9 cellular contexts compared by ENCODE assay signal in genomic region chr2:10278029-10278762, GRCh38. TPM values are rescaled to one million over a fixed set of nuclear protein-coding genes. Genes with fewer than 3 reads are reported as not detected.
A peak's percentile ranks its signal among the peaks of the same experiment; 100 is the strongest.
DNase-seq lines count a peak whose midpoint lies in the region; ATAC-seq lines count a peak whose summit lies in the region.
"Had no signal": no experiment of that assay in that cellular context is flagged by ENCODE, and none has a peak within 500 bp of the region (broad histone marks: within the 10 kb centered on the region; RNA-seq: fewer than 3 reads in every experiment).

No MANE protein-coding gene starts in this region.

- peaks cover 13% of the 10 kb centered on the region for H3K4me1 Mint-ChIP-seq in activated CD4-positive, alpha-beta T cell treated with anti-CD3 and anti-CD28 coated beads, Interleukin-2, amount 10 ng/mL, durations not matched to agents 24 days and 14 days
- H3K4me1 Mint-ChIP-seq in activated T-helper 2 cell treated with anti-CD3 and anti-CD28 coated beads, Interferon-gamma antibody, Interleukin-2, Interleukin-4, amounts not matched to agents 10 μg/mL and 5 μg/mL and 100 μg/mL, durations not matched to agents 14 hours and 24 hours and 36 hours (ENCODE audit: low read depth), result peaks cover 16% of the 10 kb centered on the region

- ATAC-seq in left lobe of liver (peak; percentile 64), GM18511 (IDR thresholded peaks at IDR 0.05; ENCODE audit: unreplicated experiment) (no peak)

- intact Hi-C loops in activated CD4-positive, alpha-beta T cell treated with anti-CD3 and anti-CD28 coated beads, Interleukin-2, amount 10 ng/mL, durations not matched to agents 24 days and 14 days (cut with micrococcal nuclease), result loop anchor here (2.0 kb wide), 2 partner anchors 25 to 55 kb away; partner anchors contain the start of gene HPCAL1
- intact Hi-C loops in activated T-helper 2 cell treated with anti-CD3 and anti-CD28 coated beads, Interferon-gamma antibody, Interleukin-2, Interleukin-4, amounts not matched to agents 10 μg/mL and 5 μg/mL and 100 μg/mL, durations not matched to agents 14 hours and 24 hours and 36 hours (cut with micrococcal nuclease), result no loop called here

- no peaks in the 10 kb centered on the region for H3K9me3 Mint-ChIP-seq in activated CD4-positive, alpha-beta T cell treated with anti-CD3 and anti-CD28 coated beads, Interleukin-2, amount 10 ng/mL, durations not matched to agents 24 days and 14 days
- no peaks in the 10 kb centered on the region for H3K9me3 Mint-ChIP-seq in activated T-helper 2 cell treated with anti-CD3 and anti-CD28 coated beads, Interferon-gamma antibody, Interleukin-2, Interleukin-4, amounts not matched to agents 10 μg/mL and 5 μg/mL and 100 μg/mL, durations not matched to agents 14 hours and 24 hours and 36 hours

- H3K27ac Mint-ChIP-seq in activated CD4-positive, alpha-beta T cell treated with anti-CD3 and anti-CD28 coated beads, Interleukin-2, amount 10 ng/mL, durations not matched to agents 24 days and 14 days, result peak overlapping the region; percentile 7
- H3K27ac Mint-ChIP-seq in activated T-helper 2 cell treated with anti-CD3 and anti-CD28 coated beads, Interferon-gamma antibody, Interleukin-2, Interleukin-4, amounts not matched to agents 10 μg/mL and 5 μg/mL and 100 μg/mL, durations not matched to agents 14 hours and 24 hours and 36 hours, result peak overlapping the region; percentile 25
- H3K27ac Mint-ChIP-seq: B cell had no signal

- no peaks in the 10 kb centered on the region for H3K36me3 Mint-ChIP-seq in activated CD4-positive, alpha-beta T cell treated with anti-CD3 and anti-CD28 coated beads, Interleukin-2, amount 10 ng/mL, durations not matched to agents 24 days and 14 days (ENCODE audit: low read depth)
- no peaks in the 10 kb centered on the region for H3K36me3 Mint-ChIP-seq in activated T-helper 2 cell treated with anti-CD3 and anti-CD28 coated beads, Interferon-gamma antibody, Interleukin-2, Interleukin-4, amounts not matched to agents 10 μg/mL and 5 μg/mL and 100 μg/mL, durations not matched to agents 14 hours and 24 hours and 36 hours (ENCODE audit: low read depth)

- H3K4me3 Mint-ChIP-seq in activated CD4-positive, alpha-beta T cell treated with anti-CD3 and anti-CD28 coated beads, Interleukin-2, amount 10 ng/mL, durations not matched to agents 24 days and 14 days, result no peak overlapping the region
- H3K4me3 Mint-ChIP-seq in activated T-helper 2 cell treated with anti-CD3 and anti-CD28 coated beads, Interferon-gamma antibody, Interleukin-2, Interleukin-4, amounts not matched to agents 10 μg/mL and 5 μg/mL and 100 μg/mL, durations not matched to agents 14 hours and 24 hours and 36 hours (ENCODE audit: low read depth), result no peak overlapping the region
- H3K4me3 Mint-ChIP-seq: B cell had no signal

- peak; percentile 63 for DNase-seq in activated CD4-positive, alpha-beta T cell treated with anti-CD3 and anti-CD28 coated beads, Interleukin-2, amount 10 ng/mL, durations not matched to agents 24 days and 14 days
- DNase-seq in activated CD4-positive, alpha-beta T cell treated with anti-CD3 and anti-CD28 coated beads, Interleukin-2, amount 50 U/mL, for 4 hours, result no peak
- no peak for DNase-seq in activated T-helper 2 cell treated with anti-CD3 and anti-CD28 coated beads, Interferon-gamma antibody, Interleukin-2, Interleukin-4, amounts not matched to agents 10 μg/mL and 5 μg/mL and 100 μg/mL, durations not matched to agents 14 hours and 24 hours and 36 hours (ENCODE audit: low spot score)
- DNase-seq in left lobe of liver (ENCODE audit: low spot score) (peak; percentile 67), superior temporal gyrus (ENCODE audit: extremely low spot score) (peak; percentile 28), activated gamma-delta T cell treated with Interleukin-2 at 50 U/mL for 16 hours (no peak)
- DNase-seq in activated CD4-positive, CD25-positive, alpha-beta regulatory T cell treated with anti-CD3 and anti-CD28 coated beads, Interleukin-2, amount 50 U/mL, for 72 hours, result no peak

- H3K27me3 Mint-ChIP-seq in activated CD4-positive, alpha-beta T cell treated with anti-CD3 and anti-CD28 coated beads, Interleukin-2, amount 10 ng/mL, durations not matched to agents 24 days and 14 days, result peaks cover 8% of the 10 kb centered on the region
- H3K27me3 Mint-ChIP-seq in activated T-helper 2 cell treated with anti-CD3 and anti-CD28 coated beads, Interferon-gamma antibody, Interleukin-2, Interleukin-4, amounts not matched to agents 10 μg/mL and 5 μg/mL and 100 μg/mL, durations not matched to agents 14 hours and 24 hours and 36 hours (ENCODE audit: low read depth), result no peaks in the 10 kb centered on the region

RNA-seq across cellular contexts. Expression of gene HPCAL1, which starts 24.5 kb away (rescaled TPM):
- total RNA-seq in activated CD4-positive, alpha-beta T cell treated with anti-CD3 and anti-CD28 coated beads, Interleukin-2, amount 10 ng/mL, durations not matched to agents 24 days and 14 days, result 77.1 and 82.8 TPM in 2 replicates
- 102 and 110 TPM in 2 replicates for total RNA-seq in activated T-helper 2 cell treated with anti-CD3 and anti-CD28 coated beads, Interferon-gamma antibody, Interleukin-2, Interleukin-4, amounts not matched to agents 10 μg/mL and 5 μg/mL and 100 μg/mL, durations not matched to agents 14 hours and 24 hours and 36 hours
- 27.5 TPM for total RNA-seq in left lobe of liver

Comparison
In these comparisons a context has a peak if more than half of its experiments do, and no peak if none do; other contexts are left out.
1. DNase-seq: peak in activated CD4-positive, alpha-beta T cell treated with anti-CD3 and anti-CD28 coated beads, Interleukin-2, amount 10 ng/mL, durations not matched to agents 24 days and 14 days (single experiment), left lobe of liver (single experiment) and superior temporal gyrus (single experiment); none in activated CD4-positive, alpha-beta T cell treated with anti-CD3 and anti-CD28 coated beads, Interleukin-2, amount 50 U/mL, for 4 hours (0 of 2), activated T-helper 2 cell treated with anti-CD3 and anti-CD28 coated beads, Interferon-gamma antibody, Interleukin-2, Interleukin-4, amounts not matched to agents 10 μg/mL and 5 μg/mL and 100 μg/mL, durations not matched to agents 14 hours and 24 hours and 36 hours (single experiment), activated gamma-delta T cell treated with Interleukin-2 at 50 U/mL for 16 hours (single experiment) and activated CD4-positive, CD25-positive, alpha-beta regulatory T cell treated with anti-CD3 and anti-CD28 coated beads, Interleukin-2, amount 50 U/mL, for 72 hours (single experiment).